Comparison of ENCODE assay signal across 10 cellular contexts in the genomic region with DNA sequence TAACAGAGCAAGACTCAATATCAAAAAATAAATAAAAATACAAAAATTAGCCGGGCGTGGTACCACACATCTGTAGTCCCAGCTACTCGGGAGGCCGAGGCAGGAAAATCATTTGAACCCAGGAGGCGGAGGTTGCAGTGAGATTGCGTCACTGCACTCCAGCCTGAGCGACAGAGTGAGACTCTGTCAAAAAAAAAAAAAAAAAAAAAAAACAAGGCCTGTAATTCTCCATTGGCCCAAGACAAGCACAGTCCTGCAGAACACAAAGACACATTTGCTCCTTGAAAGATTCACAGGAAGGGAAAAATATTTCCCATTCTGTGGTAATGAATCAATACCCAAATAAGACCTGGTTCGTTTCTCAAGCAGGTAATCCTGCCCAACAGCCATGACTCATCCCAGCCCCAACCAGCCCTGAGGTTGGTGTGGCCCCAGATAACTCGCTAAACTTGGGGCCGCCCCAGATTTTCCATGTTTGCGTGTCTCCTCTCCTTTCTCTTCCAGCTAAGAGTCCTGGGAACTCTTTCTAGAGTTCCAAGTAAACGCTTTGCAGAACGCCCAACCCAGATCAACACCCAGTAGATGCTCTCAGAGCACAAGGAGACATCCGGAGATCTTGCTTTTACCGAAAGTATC. TPM values are rescaled to one million over a fixed set of nuclear protein-coding genes. Genes with fewer than 3 reads are reported as not detected.
DNase-seq lines count a peak whose midpoint lies in the region; ATAC-seq and TF ChIP-seq lines count a peak whose summit lies in the region.
"Had no signal": no experiment of that assay in that cellular context is flagged by ENCODE, and none has a peak within 500 bp of the region (broad histone marks: within the 10 kb centered on the region; RNA-seq: fewer than 3 reads in every experiment).

No MANE protein-coding gene starts in this region.

- TF ChIP-seq CTCF in choroid plexus epithelial cell (conservative IDR thresholded peaks at IDR 0.05; ENCODE audit: low read depth, low read length): no peak
- no peak for TF ChIP-seq CTCF in lower lobe of right lung (IDR thresholded peaks at IDR 0.05)

- H3K4me1 ChIP-seq in lower lobe of right lung: peaks cover 57% of the 10 kb centered on the region

- no peaks in the 10 kb centered on the region for H3K36me3 ChIP-seq in lower lobe of right lung
- H3K36me3 ChIP-seq: SJSA1 had no signal

- H3K27ac ChIP-seq in lower lobe of right lung: peak overlapping the region; percentile 62
- H3K27ac ChIP-seq: SJSA1 had no signal

- no peaks in the 10 kb centered on the region for H3K27me3 ChIP-seq in lower lobe of right lung (ENCODE audit: low read depth)
- H3K27me3 ChIP-seq: SJSA1 had no signal

- DNase-seq in AG20443 (ENCODE audit: low spot score) (peak; percentile 78), HS-27A (ENCODE audit: low read depth) (peak; percentile 75), choroid plexus epithelial cell (ENCODE audit: low read depth) (peak; percentile 45), lower lobe of right lung (no peak), NCI-H2081 treated with DMSO at 0.1 percent for 48 hours (lab: John Stamatoyannopoulos, UW) (no peak), putamen (ENCODE audit: low spot score) (no peak), NCI-H1694 (lab: John Stamatoyannopoulos, UW) (no peak)
- DNase-seq: DND-41 had no signal

- ATAC-seq in lower lobe of right lung: no peak
- no peak for ATAC-seq in HG03045 (IDR thresholded peaks at IDR 0.05; ENCODE audit: unreplicated experiment)

- no peak overlapping the region for H3K4me3 ChIP-seq in choroid plexus epithelial cell (ENCODE audit: low read depth, low read length)
- H3K4me3 ChIP-seq in lower lobe of right lung: no peak overlapping the region
- H3K4me3 ChIP-seq: SJSA1 had no signal

- intact Hi-C loops in lower lobe of right lung (cut with DNase I): no loop called here

- no peaks in the 10 kb centered on the region for H3K9me3 ChIP-seq in lower lobe of right lung
- H3K9me3 ChIP-seq: SJSA1 had no signal

RNA-seq across cellular contexts. Expression of a gene that starts 40.3 kb away (rescaled TPM):
- 25.5 TPM for total RNA-seq in lower lobe of right lung

RNA-seq across cellular contexts. Expression of a gene that starts 41.2 kb away (rescaled TPM):
- total RNA-seq in lower lobe of right lung: 281 TPM

Comparison
In these comparisons a context has a peak if more than half of its experiments do, and no peak if none do; other contexts are left out.
1. DNase-seq: peak in AG20443 (single experiment), HS-27A (single experiment) and choroid plexus epithelial cell (single experiment); none in lower lobe of right lung (single experiment), NCI-H2081 treated with DMSO at 0.1 percent for 48 hours (single experiment), putamen (single experiment) and NCI-H1694 (single experiment).